ENCODE assay signal across 27 cellular contexts in genomic region chr2:101057051-101057933, GRCh38. TPM values are rescaled to one million over a fixed set of nuclear protein-coding genes. Genes with fewer than 3 reads are reported as not detected.
DNase-seq lines count a peak whose midpoint lies in the region; ATAC-seq, FAIRE-seq and TF ChIP-seq lines count a peak whose summit lies in the region.
"Had no signal": no experiment of that assay in that cellular context is flagged by ENCODE, and none has a peak within 500 bp of the region (broad histone marks: within the 10 kb centered on the region; RNA-seq: fewer than 3 reads in every experiment).

No MANE protein-coding gene starts in this region.

- H3K4me1 ChIP-seq in HUES6 (ENCODE audit: control insufficient read depth, insufficient read depth, low read length), result no peaks in the 10 kb centered on the region; the same call in 1 of the 2 replicates
- no peaks in the 10 kb centered on the region for H3K4me1 ChIP-seq in mammary epithelial cell (ENCODE audit: insufficient read depth, low read length)
- H3K4me1 ChIP-seq in HepG2 (ENCODE audit: insufficient read depth, low read length), result peaks cover 43% of the 10 kb centered on the region
- no peaks in the 10 kb centered on the region for H3K4me1 ChIP-seq in small intestine (ENCODE audit: control insufficient read depth in 2 of 2, insufficient read depth in 1 of 2, low read depth in 1 of 2, low read length in 1 of 2)
- H3K4me1 ChIP-seq: Caco-2 had no signal

- in situ Hi-C loops in mammary epithelial cell (cut with MboI; ENCODE audit: low sequenced_read_pairs in 2 of 2) (no loop called here), HepG2 (cut with HindIII; ENCODE audit: extremely low pct_ligation_motif_present, low pct_unique_long_range_greater_than_20kb) (no loop called here)

- H2AFZ ChIP-seq in mammary epithelial cell (ENCODE audit: low read depth, low read length), result no peak overlapping the region
- no peak overlapping the region for H2AFZ ChIP-seq in HepG2 (ENCODE audit: low read length)

- TF ChIP-seq POLR2A in HepG2 (IDR thresholded peaks at IDR 0.05; ENCODE audit: insufficient read depth in 1 of 2, low read depth in 2 of 2, low read length in 2 of 2), result no peak

- WGBS in mammary epithelial cell (ENCODE audit: low coverage, missing lambda C conversion rate), result 90% methylated on average over 5 of the region's 5 CpGs
- 79% methylated on average over 5 of the region's 5 CpGs for WGBS in HepG2 (ENCODE audit: low lambda C conversion rate)
- WGBS in small intestine, 3 donors, result 81 to 88% (median 88%) methylated on average over 5 of the region's 5 CpGs

- peaks cover 10% of the 10 kb centered on the region; the same call in 1 of the 2 replicates for H3K36me3 ChIP-seq in HUES6 (ENCODE audit: control insufficient read depth, insufficient read depth, low read length)
- peaks cover 7% of the 10 kb centered on the region for H3K36me3 ChIP-seq in mammary epithelial cell (ENCODE audit: insufficient read depth, low read length)
- H3K36me3 ChIP-seq in HepG2 (replicated peaks in 1 of 2; ENCODE audit: control insufficient read depth in 1 of 2, insufficient read depth in 2 of 2, low read length in 2 of 2), result peaks cover 32 to 76% of the 10 kb centered on the region in 2 experiments
- H3K36me3 ChIP-seq in small intestine (ENCODE audit: control insufficient read depth in 2 of 2, insufficient read depth in 2 of 2, low read length in 2 of 2), result peaks cover 6 to 7% of the 10 kb centered on the region in 2 donors

- H3K9ac ChIP-seq in HUES6 (ENCODE audit: low read length), result no peak overlapping the region
- H3K9ac ChIP-seq in mammary epithelial cell (ENCODE audit: insufficient read depth, low read length), result no peak overlapping the region
- H3K9ac ChIP-seq in HepG2 (ENCODE audit: insufficient read depth, low read depth, low read length), result no peak overlapping the region

- CTCF ChIA-PET in mammary epithelial cell (lab: Charles Lee; ENCODE audit: low non-redundant PET) (no interaction called here), HepG2 (lab: Yijun Ruan, JAX; ENCODE audit: low intra/inter-chr PET ratio, low total read pairs) (no interaction called here)

- dilution Hi-C loops in mammary epithelial cell (cut with HindIII; ENCODE audit: low sequenced_read_pairs), result no loop called here

- no peak for TF ChIP-seq RAD21 in HepG2 (CRISPR knock-in tag; IDR thresholded peaks at IDR 0.05)

- FAIRE-seq in HepG2 (lab: Jason Lieb, UNC) (no peak), small intestine (lab: Jason Lieb, UNC) (no peak)
- FAIRE-seq: GM12891 had no signal

- H3K27me3 ChIP-seq in HUES6 (ENCODE audit: control insufficient read depth, insufficient read depth, low read length), result no peaks in the 10 kb centered on the region
- no peaks in the 10 kb centered on the region for H3K27me3 ChIP-seq in mammary epithelial cell (ENCODE audit: insufficient read depth, low read length)
- no peaks in the 10 kb centered on the region for H3K27me3 ChIP-seq in HepG2 (ENCODE audit: control insufficient read depth in 1 of 2, insufficient read depth in 2 of 2, low read length in 2 of 2)
- H3K27me3 ChIP-seq in small intestine (ENCODE audit: control insufficient read depth in 2 of 2, insufficient read depth in 2 of 2, low read length in 2 of 2), result no peaks in the 10 kb centered on the region
- H3K27me3 ChIP-seq: BLaER1 treated with 17β-estradiol and CSF1 and Interleukin-3, amounts not matched to agents 10 nM and 100 nM; MG63 had no signal

- no peaks in the 10 kb centered on the region for H3K9me3 ChIP-seq in HUES6 (ENCODE audit: control insufficient read depth, insufficient read depth, low read depth, low read length)
- H3K9me3 ChIP-seq in mammary epithelial cell (replicated peaks; ENCODE audit: insufficient read depth, low read length), result no peaks in the 10 kb centered on the region
- no peaks in the 10 kb centered on the region for H3K9me3 ChIP-seq in HepG2 (ENCODE audit: low read length)
- H3K9me3 ChIP-seq in small intestine (ENCODE audit: control insufficient read depth, low read depth), result no peaks in the 10 kb centered on the region
- H3K9me3 ChIP-seq: BLaER1 treated with 17β-estradiol and CSF1 and Interleukin-3, amounts not matched to agents 10 nM and 100 nM; Caco-2; HAP-1; MG63 had no signal

- H3K27ac ChIP-seq in HUES6 (ENCODE audit: low read depth, low read length), result 0 out of 2 replicates have a peak overlapping the region, but pooled peaks have one; percentile 8
- no peak overlapping the region for H3K27ac ChIP-seq in mammary epithelial cell (ENCODE audit: insufficient read depth, low read depth, low read length)
- H3K27ac ChIP-seq in HepG2 (ENCODE audit: extremely low read length, insufficient read depth, low read length), result peak overlapping the region; percentile 8
- H3K27ac ChIP-seq in small intestine (ENCODE audit: low read depth in 1 of 2, low read length in 1 of 2), result no peak overlapping the region
- H3K27ac ChIP-seq: BLaER1 treated with 17β-estradiol and CSF1 and Interleukin-3, amounts not matched to agents 10 nM and 100 nM; SK-N-MC had no signal

- BruUV-seq in mammary epithelial cell (replicated peaks; lab: Mats Ljungman, UMichigan) (no TSS peak), HepG2 (replicated peaks; lab: Mats Ljungman, UMichigan) (no TSS peak)

- no peak overlapping the region for H3K4me3 ChIP-seq in HUES6 (ENCODE audit: low read depth, low read length)
- no peak overlapping the region for H3K4me3 ChIP-seq in mammary epithelial cell (replicated peaks in 1 of 3; ENCODE audit: insufficient read depth in 1 of 3, low read depth in 2 of 3, low read length in 3 of 3)
- no peak overlapping the region for H3K4me3 ChIP-seq in HepG2 (replicated peaks in 1 of 3; ENCODE audit: insufficient read depth in 1 of 3, low read depth in 2 of 3, low read length in 3 of 3)
- no peak overlapping the region for H3K4me3 ChIP-seq in small intestine (ENCODE audit: low read depth in 1 of 2, low read length in 2 of 2)
- H3K4me3 ChIP-seq: BLaER1 treated with 17β-estradiol and CSF1 and Interleukin-3, amounts not matched to agents 10 nM and 100 nM; HAP-1; MG63; SK-N-MC had no signal

- no peak for TF ChIP-seq CTCF in mammary epithelial cell (conservative IDR thresholded peaks at IDR 0.05 in 1 of 2, IDR thresholded peaks at IDR 0.05 in 1 of 2; ENCODE audit: extremely low read depth in 1 of 2, insufficient read depth in 1 of 2, low read depth in 1 of 2, low read length in 2 of 2)
- no peak for TF ChIP-seq CTCF in HepG2 (CRISPR knock-in tag; IDR thresholded peaks at IDR 0.05)

- TF ChIP-seq EP300 in HepG2 (IDR thresholded peaks at IDR 0.05; ENCODE audit: low read depth in 2 of 2, low read length in 2 of 2) (no peak), HepG2 (CRISPR knock-in tag; IDR thresholded peaks at IDR 0.05; ENCODE audit: borderline replicate concordance) (no peak)

- POLR2A ChIA-PET in HepG2 (lab: Yijun Ruan, JAX), result interaction anchor here (1.0 kb wide), 1 partner anchor 8 kb away, joined by 3 read pairs; no protein-coding TSS in a partner anchor

- H4K20me1 ChIP-seq in mammary epithelial cell (ENCODE audit: insufficient read depth, low read length) (no peaks in the 10 kb centered on the region), HepG2 (ENCODE audit: insufficient read depth, low read length) (no peaks in the 10 kb centered on the region)

- peak; percentile 18; the same call in 1 of the 3 replicates for ATAC-seq in HepG2

- H3K79me2 ChIP-seq in mammary epithelial cell (ENCODE audit: insufficient read depth, low read length) (peaks cover 14% of the 10 kb centered on the region), HepG2 (ENCODE audit: insufficient read depth, low read length) (peaks cover 22% of the 10 kb centered on the region)

- H3K4me2 ChIP-seq in mammary epithelial cell (ENCODE audit: insufficient read depth, low read depth, low read length), result no peak overlapping the region
- H3K4me2 ChIP-seq in HepG2 (ENCODE audit: low read depth, low read length), result no peak overlapping the region
- H3K4me2 ChIP-seq: BLaER1 treated with 17β-estradiol and CSF1 and Interleukin-3, amounts not matched to agents 10 nM and 100 nM had no signal

- intact Hi-C loops in mammary epithelial cell (cut with micrococcal nuclease) (no loop called here), HepG2 (cut with micrococcal nuclease; ENCODE audit: unreplicated experiment) (no loop called here)

- DNase-seq in mammary epithelial cell (peak; percentile 23), HepG2 (ENCODE audit: low spot score) (no peak), small intestine (peak; percentile 47), foreskin melanocyte (no peak), DMS79 (lab: John Stamatoyannopoulos, UW) (no peak), 8988T (no peak)
- DNase-seq: Caco-2; CD4-positive, alpha-beta memory T cell; DMS 273 treated with DMSO at 0.1 percent for 48 hours; DND-41; Kasumi-1; NCI-H1417; NCI-H1694 treated with DMSO at 0.1 percent for 48 hours; NCI-H2081 treated with DMSO at 0.1 percent for 48 hours; NCI-H2171 treated with DMSO at 0.1 percent for 48 hours; NCI-H446; NCI-H526; OCI-M1; RPMI8226; SHP77; SW 1271 had no signal

TF ChIP-seq in HepG2, 621 proteins besides CTCF, POLR2A, EP300 and RAD21 (continues in another document):
- TF ChIP-seq STAG1 (CRISPR knock-in tag; IDR thresholded peaks at IDR 0.05), result no peak

RNA-seq across cellular contexts. Expression of gene RPL31, which starts 55.2 kb away (rescaled TPM):
- total RNA-seq in mammary epithelial cell (1,000 to 10,000 TPM in 1 of 2 donors, 100 to 1,000 TPM in 1; 731 to 1,237 TPM), HepG2 (2016; rRNA removed; fragmentation: Illumina TruSeq; extraction: Trizol) (3,331 and 4,246 TPM in 2 replicates)
- polyA plus RNA-seq in mammary epithelial cell (2,160 TPM), HepG2 (2011; rRNA removed) (3,582 and 3,614 TPM in 2 replicates), small intestine (1,000 to 10,000 TPM; 2,275 to 7,641 (median 3,646) TPM)
- 891 TPM for polyA minus RNA-seq in mammary epithelial cell
- total RNA-seq in HepG2 (2016; cell fraction: cytosol; rRNA removed; fragmentation: Illumina TruSeq; extraction: Trizol; ENCODE audit: low read depth), result 5,225 and 5,854 TPM in 2 replicates
- total RNA-seq in HepG2 (2016; cell fraction: insoluble cytoplasmic fraction; rRNA removed; fragmentation: Illumina TruSeq; extraction: Trizol), result 3,362 and 4,378 TPM in 2 replicates
- 8,556 and 9,092 TPM in 2 replicates for total RNA-seq in HepG2 (2016; cell fraction: membrane; rRNA removed; fragmentation: Illumina TruSeq; extraction: Trizol)
- total RNA-seq in HepG2 (2016; cell fraction: nucleus; rRNA removed; fragmentation: Illumina TruSeq; extraction: Trizol), result 1,122 and 1,268 TPM in 2 replicates
- 3,176 and 4,386 TPM in 2 replicates for polyA plus RNA-seq in HepG2 (2011; cell fraction: cytosol; rRNA removed)
- polyA plus RNA-seq in HepG2 (2011; cell fraction: nucleus; rRNA removed), result 741 and 878 TPM in 2 replicates
- polyA plus RNA-seq in HepG2 (2012), result 8,552 and 9,844 TPM in 2 replicates
- 7,218 and 7,614 TPM in 2 replicates for polyA plus RNA-seq in HepG2 (2016; cell fraction: cytosol; fragmentation: Illumina TruSeq; extraction: Trizol; ENCODE audit: low read depth)
- 4,222 and 4,697 TPM in 2 replicates for polyA plus RNA-seq in HepG2 (2016; cell fraction: insoluble cytoplasmic fraction; fragmentation: Illumina TruSeq; extraction: Trizol; ENCODE audit: low read depth)
- 8,348 and 8,377 TPM in 2 replicates for polyA plus RNA-seq in HepG2 (2016; cell fraction: membrane; fragmentation: Illumina TruSeq; extraction: Trizol; ENCODE audit: low read depth)
- 2,101 and 2,110 TPM in 2 replicates for polyA plus RNA-seq in HepG2 (2016; cell fraction: nucleus; fragmentation: Illumina TruSeq; extraction: Trizol; ENCODE audit: insufficient read depth, low read depth)
- polyA minus RNA-seq in HepG2 (2011; rRNA and poly(A)+ RNA removed; ENCODE audit: low replicate concordance), result 234 and 364 TPM in 2 replicates
- polyA minus RNA-seq in HepG2 (2011; cell fraction: cytosol; rRNA and poly(A)+ RNA removed), result 317 and 452 TPM in 2 replicates
- polyA minus RNA-seq in HepG2 (2011; cell fraction: nucleus; rRNA and poly(A)+ RNA removed), result 241 and 344 TPM in 2 replicates

Comparison
In these comparisons a context has a peak if more than half of its experiments do, and no peak if none do; other contexts are left out.
1. H3K27ac ChIP-seq: peak in HUES6 (single experiment) and HepG2 (single experiment); none in mammary epithelial cell (single experiment) and small intestine (0 of 2).
2. DNase-seq: peak in mammary epithelial cell (single experiment) and small intestine (single experiment); none in HepG2 (single experiment), foreskin melanocyte (single experiment), DMS79 (single experiment) and 8988T (single experiment).